Comparison of ENCODE assay signal across 1 cellular context in the genomic region with DNA sequence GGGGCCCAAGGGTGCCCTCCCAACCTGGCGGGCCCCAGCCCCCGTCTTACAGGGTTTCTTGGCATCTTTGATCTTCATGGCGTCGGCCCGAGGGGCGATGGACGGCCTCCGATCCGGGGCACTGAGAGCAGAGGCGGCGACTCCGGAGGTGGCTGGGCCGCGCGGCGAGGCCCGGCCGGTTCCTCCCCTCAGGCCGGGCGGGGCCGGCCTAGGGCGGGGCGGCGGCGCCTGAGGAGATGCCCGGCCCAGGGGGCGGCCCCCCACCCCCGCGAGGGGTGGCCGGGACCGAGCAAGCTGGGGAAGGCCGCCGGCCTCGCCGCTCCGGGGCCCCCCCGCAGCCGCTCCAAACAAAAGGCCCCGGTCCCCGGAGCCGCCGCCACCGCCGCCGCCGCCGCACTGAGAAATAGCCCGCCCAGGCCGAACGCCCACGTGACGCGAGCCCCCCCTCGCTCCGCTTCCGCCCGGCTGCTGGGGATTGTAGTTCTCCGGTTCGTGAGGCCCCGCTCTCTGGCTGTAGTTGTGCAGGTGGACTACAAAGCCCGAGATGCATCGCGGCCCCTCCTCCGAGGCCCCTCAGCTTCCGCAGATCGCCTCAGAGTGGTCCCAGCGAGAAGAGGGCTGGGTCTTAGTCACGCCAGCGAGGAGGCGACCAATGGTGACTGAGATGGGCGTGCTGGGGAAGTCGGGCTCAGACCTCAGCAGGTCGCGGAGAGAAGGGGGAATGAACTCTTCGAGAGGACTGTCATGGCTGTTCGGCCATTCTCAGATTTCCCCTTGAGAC.
TF ChIP-seq lines count a peak whose summit lies in the region.

TSS of gene PANK3 (minus strand) at position 163 of the 781 bp plus-strand sequence. CDS start at position 78, 85 bp downstream.

TF ChIP-seq in HepG2, 621 proteins besides CTCF, POLR2A, EP300 and RAD21 (continued from another document and continues in another):
- TF ChIP-seq PRDM15 (CRISPR knock-in tag; IDR thresholded peaks at IDR 0.05), result no peak
- no peak for TF ChIP-seq SMAD1 (CRISPR knock-in tag; IDR thresholded peaks at IDR 0.05; ENCODE audit: borderline replicate concordance, low read depth)
- TF ChIP-seq, protein P1, sequence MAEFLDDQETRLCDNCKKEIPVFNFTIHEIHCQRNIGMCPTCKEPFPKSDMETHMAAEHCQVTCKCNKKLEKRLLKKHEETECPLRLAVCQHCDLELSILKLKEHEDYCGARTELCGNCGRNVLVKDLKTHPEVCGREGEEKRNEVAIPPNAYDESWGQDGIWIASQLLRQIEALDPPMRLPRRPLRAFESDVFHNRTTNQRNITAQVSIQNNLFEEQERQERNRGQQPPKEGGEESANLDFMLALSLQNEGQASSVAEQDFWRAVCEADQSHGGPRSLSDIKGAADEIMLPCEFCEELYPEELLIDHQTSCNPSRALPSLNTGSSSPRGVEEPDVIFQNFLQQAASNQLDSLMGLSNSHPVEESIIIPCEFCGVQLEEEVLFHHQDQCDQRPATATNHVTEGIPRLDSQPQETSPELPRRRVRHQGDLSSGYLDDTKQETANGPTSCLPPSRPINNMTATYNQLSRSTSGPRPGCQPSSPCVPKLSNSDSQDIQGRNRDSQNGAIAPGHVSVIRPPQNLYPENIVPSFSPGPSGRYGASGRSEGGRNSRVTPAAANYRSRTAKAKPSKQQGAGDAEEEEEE (CRISPR knock-in tag; IDR thresholded peaks at IDR 0.05; ENCODE audit: borderline replicate concordance), result no peak
- no peak for TF ChIP-seq DDIT3 (CRISPR knock-in tag; IDR thresholded peaks at IDR 0.05)
- TF ChIP-seq ZNF660 (CRISPR knock-in tag; IDR thresholded peaks at IDR 0.05; ENCODE audit: borderline replicate concordance, low read depth), result no peak
- peak; percentile 69; the same call in 1 of the 2 replicates for TF ChIP-seq MIXL1 (CRISPR knock-in tag; IDR thresholded peaks at IDR 0.05)
- TF ChIP-seq MXI1 (IDR thresholded peaks at IDR 0.05; ENCODE audit: borderline replicate concordance, low read depth, low read length), result no peak; the same call in 2 of the 3 replicates
- TF ChIP-seq BRF2 (CRISPR knock-in tag; IDR thresholded peaks at IDR 0.05), result no peak
- TF ChIP-seq ZNF749 (CRISPR knock-in tag; IDR thresholded peaks at IDR 0.05; ENCODE audit: borderline replicate concordance), result no peak
- TF ChIP-seq NCOA5 (CRISPR knock-in tag; IDR thresholded peaks at IDR 0.05), result no peak
- TF ChIP-seq NFIC (IDR thresholded peaks at IDR 0.05; ENCODE audit: low read length), result no peak
- TF ChIP-seq, protein P2, sequence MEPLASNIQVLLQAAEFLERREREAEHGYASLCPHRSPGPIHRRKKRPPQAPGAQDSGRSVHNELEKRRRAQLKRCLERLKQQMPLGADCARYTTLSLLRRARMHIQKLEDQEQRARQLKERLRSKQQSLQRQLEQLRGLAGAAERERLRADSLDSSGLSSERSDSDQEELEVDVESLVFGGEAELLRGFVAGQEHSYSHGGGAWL (CRISPR knock-in tag; IDR thresholded peaks at IDR 0.05), result no peak; the same call in none of the 2 replicates
- TF ChIP-seq ZNF33B (CRISPR knock-in tag; IDR thresholded peaks at IDR 0.05), result no peak
- no peak for TF ChIP-seq ZFYVE20 (CRISPR knock-in tag; IDR thresholded peaks at IDR 0.05; ENCODE audit: borderline replicate concordance, low read depth)
- TF ChIP-seq ZNF10 (CRISPR knock-in tag; IDR thresholded peaks at IDR 0.05; ENCODE audit: borderline replicate concordance, low read depth), result no peak
- TF ChIP-seq KLF13 (CRISPR knock-in tag; IDR thresholded peaks at IDR 0.05), result no peak
- TF ChIP-seq, protein P3, sequence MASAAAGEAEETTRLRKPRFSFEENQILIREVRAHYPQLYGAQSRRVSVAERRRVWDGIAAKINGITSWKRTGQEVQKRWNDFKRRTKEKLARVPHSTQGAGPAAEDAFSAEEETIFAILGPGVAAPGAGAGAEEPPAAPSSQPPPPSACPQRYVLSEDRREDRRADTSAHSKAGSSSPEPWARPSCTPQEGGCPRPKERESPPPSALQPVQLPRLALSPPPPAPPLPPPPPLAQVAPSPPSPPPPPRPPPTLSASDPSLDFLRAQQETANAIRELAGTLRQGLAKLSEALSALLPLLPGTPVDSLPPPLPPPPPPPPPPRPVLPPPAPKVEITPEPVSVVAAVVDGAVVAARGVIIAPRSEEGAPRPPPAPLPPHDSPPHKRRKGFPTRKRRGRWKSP (CRISPR knock-in tag; IDR thresholded peaks at IDR 0.05), result no peak; the same call in 1 of the 2 replicates
- TF ChIP-seq, protein P4, sequence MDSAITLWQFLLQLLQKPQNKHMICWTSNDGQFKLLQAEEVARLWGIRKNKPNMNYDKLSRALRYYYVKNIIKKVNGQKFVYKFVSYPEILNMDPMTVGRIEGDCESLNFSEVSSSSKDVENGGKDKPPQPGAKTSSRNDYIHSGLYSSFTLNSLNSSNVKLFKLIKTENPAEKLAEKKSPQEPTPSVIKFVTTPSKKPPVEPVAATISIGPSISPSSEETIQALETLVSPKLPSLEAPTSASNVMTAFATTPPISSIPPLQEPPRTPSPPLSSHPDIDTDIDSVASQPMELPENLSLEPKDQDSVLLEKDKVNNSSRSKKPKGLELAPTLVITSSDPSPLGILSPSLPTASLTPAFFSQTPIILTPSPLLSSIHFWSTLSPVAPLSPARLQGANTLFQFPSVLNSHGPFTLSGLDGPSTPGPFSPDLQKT (CRISPR knock-in tag; IDR thresholded peaks at IDR 0.05; ENCODE audit: borderline replicate concordance), result no peak
- TF ChIP-seq ZNF710 (CRISPR knock-in tag; IDR thresholded peaks at IDR 0.05; ENCODE audit: borderline replicate concordance), result no peak; the same call in 1 of the 2 replicates
- no peak for TF ChIP-seq SMAD9 (CRISPR knock-in tag; IDR thresholded peaks at IDR 0.05)
- TF ChIP-seq DMAP1 (CRISPR knock-in tag; IDR thresholded peaks at IDR 0.05), result no peak; the same call in 1 of the 2 replicates
- TF ChIP-seq, protein P5, sequence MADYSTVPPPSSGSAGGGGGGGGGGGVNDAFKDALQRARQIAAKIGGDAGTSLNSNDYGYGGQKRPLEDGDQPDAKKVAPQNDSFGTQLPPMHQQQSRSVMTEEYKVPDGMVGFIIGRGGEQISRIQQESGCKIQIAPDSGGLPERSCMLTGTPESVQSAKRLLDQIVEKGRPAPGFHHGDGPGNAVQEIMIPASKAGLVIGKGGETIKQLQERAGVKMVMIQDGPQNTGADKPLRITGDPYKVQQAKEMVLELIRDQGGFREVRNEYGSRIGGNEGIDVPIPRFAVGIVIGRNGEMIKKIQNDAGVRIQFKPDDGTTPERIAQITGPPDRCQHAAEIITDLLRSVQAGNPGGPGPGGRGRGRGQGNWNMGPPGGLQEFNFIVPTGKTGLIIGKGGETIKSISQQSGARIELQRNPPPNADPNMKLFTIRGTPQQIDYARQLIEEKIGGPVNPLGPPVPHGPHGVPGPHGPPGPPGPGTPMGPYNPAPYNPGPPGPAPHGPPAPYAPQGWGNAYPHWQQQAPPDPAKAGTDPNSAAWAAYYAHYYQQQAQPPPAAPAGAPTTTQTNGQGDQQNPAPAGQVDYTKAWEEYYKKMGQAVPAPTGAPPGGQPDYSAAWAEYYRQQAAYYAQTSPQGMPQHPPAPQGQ (CRISPR knock-in tag; IDR thresholded peaks at IDR 0.05; ENCODE audit: borderline replicate concordance), result no peak
- peak; percentile 70 for TF ChIP-seq SP2 (CRISPR knock-in tag; IDR thresholded peaks at IDR 0.05)
- no peak; the same call in 1 of the 2 replicates for TF ChIP-seq ZNF225 (CRISPR knock-in tag; IDR thresholded peaks at IDR 0.05)
- no peak for TF ChIP-seq HOXA7 (CRISPR knock-in tag; IDR thresholded peaks at IDR 0.05)
- 0 out of 2 replicates have a peak, but pooled peaks have one; percentile 55 for TF ChIP-seq ZNF235 (CRISPR knock-in tag; IDR thresholded peaks at IDR 0.05; ENCODE audit: borderline replicate concordance)
- TF ChIP-seq ZFP91 (CRISPR knock-in tag; IDR thresholded peaks at IDR 0.05; ENCODE audit: borderline replicate concordance), result peak; percentile 69
- TF ChIP-seq FOXK1 (CRISPR knock-in tag; IDR thresholded peaks at IDR 0.05; ENCODE audit: borderline replicate concordance, low read depth), result peak; percentile 73; the same call in 1 of the 2 replicates
- TF ChIP-seq HHEX (CRISPR knock-in tag; IDR thresholded peaks at IDR 0.05), result no peak
- TF ChIP-seq ZNF546 (CRISPR knock-in tag; conservative IDR thresholded peaks at IDR 0.05), result no peak
- peak; percentile 57 for TF ChIP-seq PHF21A (CRISPR knock-in tag; IDR thresholded peaks at IDR 0.05)
- no peak for TF ChIP-seq SNAPC5 (CRISPR knock-in tag; IDR thresholded peaks at IDR 0.05; ENCODE audit: borderline replicate concordance)
- peak; percentile 83 for TF ChIP-seq HINFP (CRISPR knock-in tag; IDR thresholded peaks at IDR 0.05; ENCODE audit: low read depth)
- no peak for TF ChIP-seq ZNF496 (CRISPR knock-in tag; IDR thresholded peaks at IDR 0.05; ENCODE audit: insufficient replicate concordance)
- no peak for TF ChIP-seq ZNF598 (CRISPR knock-in tag; IDR thresholded peaks at IDR 0.05; ENCODE audit: borderline replicate concordance)
- no peak for TF ChIP-seq HNF4G (IDR thresholded peaks at IDR 0.05; ENCODE audit: borderline replicate concordance, low read depth, low read length)
- no peak for TF ChIP-seq HNF4G (CRISPR knock-in tag; IDR thresholded peaks at IDR 0.05; ENCODE audit: borderline replicate concordance, low read depth)
- no peak for TF ChIP-seq ZNF256 (CRISPR knock-in tag; conservative IDR thresholded peaks at IDR 0.05)
- peak; percentile 68; the same call in 1 of the 2 replicates for TF ChIP-seq TARDBP (CRISPR knock-in tag; IDR thresholded peaks at IDR 0.05)
- no peak for TF ChIP-seq NFE2 (CRISPR knock-in tag; IDR thresholded peaks at IDR 0.05)
